ENCODE assay signal across 17 cellular contexts in genomic region chr1:154478013-154478412, GRCh38. TPM values are rescaled to one million over a fixed set of nuclear protein-coding genes. Genes with fewer than 3 reads are reported as not detected.
"Had no signal": no experiment of that assay in that cellular context is flagged by ENCODE, and none has a peak within 500 bp of the region (broad histone marks: within the 10 kb centered on the region; RNA-seq: fewer than 3 reads in every experiment).

No MANE protein-coding gene starts in this region.

- ATAC-seq: activated CD8-positive, alpha-beta T cell treated with anti-CD3 and anti-CD28 coated beads for 36 hours; body of pancreas; heart right ventricle had no signal

- H3K27ac Mint-ChIP-seq: activated CD8-positive, alpha-beta T cell treated with anti-CD3 and anti-CD28 coated beads for 36 hours; memory B cell had no signal

- H3K36me3 Mint-ChIP-seq: memory B cell had no signal

- H3K9me3 Mint-ChIP-seq: activated CD8-positive, alpha-beta T cell treated with anti-CD3 and anti-CD28 coated beads for 36 hours; central memory CD8-positive, alpha-beta T cell; memory B cell had no signal

- H3K36me3 ChIP-seq: tibial artery, vagina, WERI-Rb-1 had no signal

- H3K27ac ChIP-seq: body of pancreas, heart right ventricle, left ventricle myocardium inferior, tibial artery, vagina, WERI-Rb-1 had no signal

- H3K9me3 ChIP-seq: body of pancreas, heart right ventricle, left ventricle myocardium inferior, tibial artery, vagina had no signal

- H3K27me3 ChIP-seq: body of pancreas, heart right ventricle, tibial artery, vagina had no signal

- FAIRE-seq: frontal cortex had no signal

- H3K4me3 ChIP-seq: body of pancreas, heart right ventricle, left ventricle myocardium inferior, tibial artery, vagina had no signal

- H3K4me1 ChIP-seq: vagina had no signal

- DNase-seq: activated CD8-positive, alpha-beta memory T cell treated with anti-CD3 and anti-CD28 coated beads, Interleukin-2, amount 50 U/mL, for 4 hours; body of pancreas; effector memory CD4-positive, alpha-beta T cell; heart right ventricle; islet precursor cell; left ventricle myocardium inferior; retina; T1000; tibial artery; WERI-Rb-1 had no signal

- H3K27me3 Mint-ChIP-seq: activated CD8-positive, alpha-beta T cell treated with anti-CD3 and anti-CD28 coated beads for 36 hours; central memory CD8-positive, alpha-beta T cell; memory B cell had no signal

- H3K4me3 Mint-ChIP-seq: activated CD8-positive, alpha-beta T cell treated with anti-CD3 and anti-CD28 coated beads for 36 hours; central memory CD8-positive, alpha-beta T cell; memory B cell had no signal

RNA-seq across cellular contexts. Expression of gene TDRD10, which starts 24.0 kb away (rescaled TPM):
- total RNA-seq: activated CD8-positive, alpha-beta T cell treated with anti-CD3 and anti-CD28 coated beads for 36 hours had no signal
- polyA plus RNA-seq: fibroblast of lung, neural cell had no signal

RNA-seq across cellular contexts. Expression of gene SHE, which starts 24.2 kb away (rescaled TPM):
- total RNA-seq: activated CD8-positive, alpha-beta T cell treated with anti-CD3 and anti-CD28 coated beads for 36 hours; fibroblast of lung had no signal
- polyA plus RNA-seq: fibroblast of lung had no signal
